1 cellular context compared by ENCODE assay signal in genomic region chr22:29268511-29269229, GRCh38.
A peak's percentile ranks its signal among the peaks of the same experiment; 100 is the strongest.
TF ChIP-seq lines count a peak whose summit lies in the region.

No MANE protein-coding gene starts in this region.

TF ChIP-seq in HepG2, 621 proteins besides CTCF, POLR2A, EP300 and RAD21 (continued from another document and continues in another):
- TF ChIP-seq REXO4 (CRISPR knock-in tag; IDR thresholded peaks at IDR 0.05; ENCODE audit: borderline replicate concordance) = peak; percentile 66; the same call in 1 of the 2 replicates
- TF ChIP-seq ZNF766 (CRISPR knock-in tag; IDR thresholded peaks at IDR 0.05; ENCODE audit: borderline replicate concordance) = peak; percentile 60; the same call in 1 of the 2 replicates
- no peak for TF ChIP-seq ZBTB20 (CRISPR knock-in tag; IDR thresholded peaks at IDR 0.05; ENCODE audit: borderline replicate concordance, low read depth)
- no peak for TF ChIP-seq KDM3A (CRISPR knock-in tag; IDR thresholded peaks at IDR 0.05; ENCODE audit: low read depth)
- TF ChIP-seq SOX6 (IDR thresholded peaks at IDR 0.05) = no peak
- no peak for TF ChIP-seq SOX6 (CRISPR knock-in tag; IDR thresholded peaks at IDR 0.05)
- no peak for TF ChIP-seq ZBTB7B (CRISPR knock-in tag; IDR thresholded peaks at IDR 0.05)
- no peak; the same call in 1 of the 2 replicates for TF ChIP-seq ZFP36L1 (CRISPR knock-in tag; IDR thresholded peaks at IDR 0.05)
- TF ChIP-seq RARG (CRISPR knock-in tag; IDR thresholded peaks at IDR 0.05; ENCODE audit: low read depth) = no peak
- TF ChIP-seq, protein P1, sequence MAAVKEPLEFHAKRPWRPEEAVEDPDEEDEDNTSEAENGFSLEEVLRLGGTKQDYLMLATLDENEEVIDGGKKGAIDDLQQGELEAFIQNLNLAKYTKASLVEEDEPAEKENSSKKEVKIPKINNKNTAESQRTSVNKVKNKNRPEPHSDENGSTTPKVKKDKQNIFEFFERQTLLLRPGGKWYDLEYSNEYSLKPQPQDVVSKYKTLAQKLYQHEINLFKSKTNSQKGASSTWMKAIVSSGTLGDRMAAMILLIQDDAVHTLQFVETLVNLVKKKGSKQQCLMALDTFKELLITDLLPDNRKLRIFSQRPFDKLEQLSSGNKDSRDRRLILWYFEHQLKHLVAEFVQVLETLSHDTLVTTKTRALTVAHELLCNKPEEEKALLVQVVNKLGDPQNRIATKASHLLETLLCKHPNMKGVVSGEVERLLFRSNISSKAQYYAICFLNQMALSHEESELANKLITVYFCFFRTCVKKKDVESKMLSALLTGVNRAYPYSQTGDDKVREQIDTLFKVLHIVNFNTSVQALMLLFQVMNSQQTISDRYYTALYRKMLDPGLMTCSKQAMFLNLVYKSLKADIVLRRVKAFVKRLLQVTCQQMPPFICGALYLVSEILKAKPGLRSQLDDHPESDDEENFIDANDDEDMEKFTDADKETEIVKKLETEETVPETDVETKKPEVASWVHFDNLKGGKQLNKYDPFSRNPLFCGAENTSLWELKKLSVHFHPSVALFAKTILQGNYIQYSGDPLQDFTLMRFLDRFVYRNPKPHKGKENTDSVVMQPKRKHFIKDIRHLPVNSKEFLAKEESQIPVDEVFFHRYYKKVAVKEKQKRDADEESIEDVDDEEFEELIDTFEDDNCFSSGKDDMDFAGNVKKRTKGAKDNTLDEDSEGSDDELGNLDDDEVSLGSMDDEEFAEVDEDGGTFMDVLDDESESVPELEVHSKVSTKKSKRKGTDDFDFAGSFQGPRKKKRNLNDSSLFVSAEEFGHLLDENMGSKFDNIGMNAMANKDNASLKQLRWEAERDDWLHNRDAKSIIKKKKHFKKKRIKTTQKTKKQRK (IDR thresholded peaks at IDR 0.05; ENCODE audit: low read length) = no peak
- no peak for TF ChIP-seq ZNF513 (CRISPR knock-in tag; conservative IDR thresholded peaks at IDR 0.05)
- TF ChIP-seq, protein P2, sequence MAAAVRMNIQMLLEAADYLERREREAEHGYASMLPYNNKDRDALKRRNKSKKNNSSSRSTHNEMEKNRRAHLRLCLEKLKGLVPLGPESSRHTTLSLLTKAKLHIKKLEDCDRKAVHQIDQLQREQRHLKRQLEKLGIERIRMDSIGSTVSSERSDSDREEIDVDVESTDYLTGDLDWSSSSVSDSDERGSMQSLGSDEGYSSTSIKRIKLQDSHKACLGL (CRISPR knock-in tag; IDR thresholded peaks at IDR 0.05) = peak; percentile 78; the same call in 1 of the 2 replicates
- no peak; the same call in 1 of the 2 replicates for TF ChIP-seq ZNF674 (CRISPR knock-in tag; IDR thresholded peaks at IDR 0.05; ENCODE audit: low read depth)
- TF ChIP-seq, protein P3, sequence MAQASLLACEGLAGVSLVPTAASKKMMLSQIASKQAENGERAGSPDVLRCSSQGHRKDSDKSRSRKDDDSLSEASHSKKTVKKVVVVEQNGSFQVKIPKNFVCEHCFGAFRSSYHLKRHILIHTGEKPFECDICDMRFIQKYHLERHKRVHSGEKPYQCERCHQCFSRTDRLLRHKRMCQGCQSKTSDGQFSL (CRISPR knock-in tag; IDR thresholded peaks at IDR 0.05) = no peak; the same call in 1 of the 2 replicates
- TF ChIP-seq IKZF4 (CRISPR knock-in tag; IDR thresholded peaks at IDR 0.05; ENCODE audit: borderline replicate concordance, low read depth, not compliant biosample characterization) = peak; percentile 81
- TF ChIP-seq ZFP82 (CRISPR knock-in tag; IDR thresholded peaks at IDR 0.05; ENCODE audit: borderline replicate concordance) = peak; percentile 9; the same call in 1 of the 2 replicates
- TF ChIP-seq PHF5A (CRISPR knock-in tag; IDR thresholded peaks at IDR 0.05; ENCODE audit: low read depth, unreplicated experiment) = no peak
- no peak for TF ChIP-seq SIN3B (IDR thresholded peaks at IDR 0.05; ENCODE audit: low read length)
- TF ChIP-seq ZNF546 (CRISPR knock-in tag; conservative IDR thresholded peaks at IDR 0.05) = peak; percentile 76; the same call in 1 of the 2 replicates
- no peak for TF ChIP-seq ZNF616 (CRISPR knock-in tag; IDR thresholded peaks at IDR 0.05; ENCODE audit: low read depth)
- TF ChIP-seq SMARCE1 (IDR thresholded peaks at IDR 0.05; ENCODE audit: borderline replicate concordance) = no peak
- TF ChIP-seq ZNF367 (CRISPR knock-in tag; IDR thresholded peaks at IDR 0.05; ENCODE audit: borderline replicate concordance) = no peak
- TF ChIP-seq ZNF253 (CRISPR knock-in tag; IDR thresholded peaks at IDR 0.05; ENCODE audit: borderline replicate concordance) = no peak; the same call in 1 of the 2 replicates
- no peak for TF ChIP-seq NR3C1 (CRISPR knock-in tag; IDR thresholded peaks at IDR 0.05)
- no peak for TF ChIP-seq DNMT3B (CRISPR knock-in tag; conservative IDR thresholded peaks at IDR 0.05)
- TF ChIP-seq, protein P4, sequence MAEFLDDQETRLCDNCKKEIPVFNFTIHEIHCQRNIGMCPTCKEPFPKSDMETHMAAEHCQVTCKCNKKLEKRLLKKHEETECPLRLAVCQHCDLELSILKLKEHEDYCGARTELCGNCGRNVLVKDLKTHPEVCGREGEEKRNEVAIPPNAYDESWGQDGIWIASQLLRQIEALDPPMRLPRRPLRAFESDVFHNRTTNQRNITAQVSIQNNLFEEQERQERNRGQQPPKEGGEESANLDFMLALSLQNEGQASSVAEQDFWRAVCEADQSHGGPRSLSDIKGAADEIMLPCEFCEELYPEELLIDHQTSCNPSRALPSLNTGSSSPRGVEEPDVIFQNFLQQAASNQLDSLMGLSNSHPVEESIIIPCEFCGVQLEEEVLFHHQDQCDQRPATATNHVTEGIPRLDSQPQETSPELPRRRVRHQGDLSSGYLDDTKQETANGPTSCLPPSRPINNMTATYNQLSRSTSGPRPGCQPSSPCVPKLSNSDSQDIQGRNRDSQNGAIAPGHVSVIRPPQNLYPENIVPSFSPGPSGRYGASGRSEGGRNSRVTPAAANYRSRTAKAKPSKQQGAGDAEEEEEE (CRISPR knock-in tag; IDR thresholded peaks at IDR 0.05; ENCODE audit: borderline replicate concordance) = no peak
- TF ChIP-seq GATA4 (IDR thresholded peaks at IDR 0.05; ENCODE audit: borderline replicate concordance, low read depth) = no peak
- TF ChIP-seq, protein P5, sequence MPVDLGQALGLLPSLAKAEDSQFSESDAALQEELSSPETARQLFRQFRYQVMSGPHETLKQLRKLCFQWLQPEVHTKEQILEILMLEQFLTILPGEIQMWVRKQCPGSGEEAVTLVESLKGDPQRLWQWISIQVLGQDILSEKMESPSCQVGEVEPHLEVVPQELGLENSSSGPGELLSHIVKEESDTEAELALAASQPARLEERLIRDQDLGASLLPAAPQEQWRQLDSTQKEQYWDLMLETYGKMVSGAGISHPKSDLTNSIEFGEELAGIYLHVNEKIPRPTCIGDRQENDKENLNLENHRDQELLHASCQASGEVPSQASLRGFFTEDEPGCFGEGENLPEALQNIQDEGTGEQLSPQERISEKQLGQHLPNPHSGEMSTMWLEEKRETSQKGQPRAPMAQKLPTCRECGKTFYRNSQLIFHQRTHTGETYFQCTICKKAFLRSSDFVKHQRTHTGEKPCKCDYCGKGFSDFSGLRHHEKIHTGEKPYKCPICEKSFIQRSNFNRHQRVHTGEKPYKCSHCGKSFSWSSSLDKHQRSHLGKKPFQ (CRISPR knock-in tag; IDR thresholded peaks at IDR 0.05; ENCODE audit: insufficient replicate concordance) = peak; percentile 64
- no peak for TF ChIP-seq MTF1 (CRISPR knock-in tag; IDR thresholded peaks at IDR 0.05)
- TF ChIP-seq ZMAT3 (CRISPR knock-in tag; conservative IDR thresholded peaks at IDR 0.05) = no peak
- TF ChIP-seq MAFG (CRISPR knock-in tag; IDR thresholded peaks at IDR 0.05) = no peak
- TF ChIP-seq ZMAT5 (CRISPR knock-in tag; IDR thresholded peaks at IDR 0.05; ENCODE audit: borderline replicate concordance, low read depth) = no peak
- no peak for TF ChIP-seq ZNF768 (CRISPR knock-in tag; IDR thresholded peaks at IDR 0.05)
- TF ChIP-seq PAWR (CRISPR knock-in tag; IDR thresholded peaks at IDR 0.05; ENCODE audit: borderline replicate concordance) = no peak
- peak; percentile 67; the same call in 1 of the 2 replicates for TF ChIP-seq ZNF841 (CRISPR knock-in tag; IDR thresholded peaks at IDR 0.05; ENCODE audit: borderline replicate concordance)
- TF ChIP-seq, protein P6, sequence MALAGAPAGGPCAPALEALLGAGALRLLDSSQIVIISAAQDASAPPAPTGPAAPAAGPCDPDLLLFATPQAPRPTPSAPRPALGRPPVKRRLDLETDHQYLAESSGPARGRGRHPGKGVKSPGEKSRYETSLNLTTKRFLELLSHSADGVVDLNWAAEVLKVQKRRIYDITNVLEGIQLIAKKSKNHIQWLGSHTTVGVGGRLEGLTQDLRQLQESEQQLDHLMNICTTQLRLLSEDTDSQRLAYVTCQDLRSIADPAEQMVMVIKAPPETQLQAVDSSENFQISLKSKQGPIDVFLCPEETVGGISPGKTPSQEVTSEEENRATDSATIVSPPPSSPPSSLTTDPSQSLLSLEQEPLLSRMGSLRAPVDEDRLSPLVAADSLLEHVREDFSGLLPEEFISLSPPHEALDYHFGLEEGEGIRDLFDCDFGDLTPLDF (CRISPR knock-in tag; IDR thresholded peaks at IDR 0.05) = no peak
- TF ChIP-seq SKIL (CRISPR knock-in tag; IDR thresholded peaks at IDR 0.05; ENCODE audit: borderline replicate concordance) = no peak
- no peak for TF ChIP-seq SCMH1 (CRISPR knock-in tag; IDR thresholded peaks at IDR 0.05; ENCODE audit: borderline replicate concordance)
- TF ChIP-seq ZNF142 (CRISPR knock-in tag; IDR thresholded peaks at IDR 0.05) = peak; percentile 60; the same call in 1 of the 2 replicates
- TF ChIP-seq, protein P7, sequence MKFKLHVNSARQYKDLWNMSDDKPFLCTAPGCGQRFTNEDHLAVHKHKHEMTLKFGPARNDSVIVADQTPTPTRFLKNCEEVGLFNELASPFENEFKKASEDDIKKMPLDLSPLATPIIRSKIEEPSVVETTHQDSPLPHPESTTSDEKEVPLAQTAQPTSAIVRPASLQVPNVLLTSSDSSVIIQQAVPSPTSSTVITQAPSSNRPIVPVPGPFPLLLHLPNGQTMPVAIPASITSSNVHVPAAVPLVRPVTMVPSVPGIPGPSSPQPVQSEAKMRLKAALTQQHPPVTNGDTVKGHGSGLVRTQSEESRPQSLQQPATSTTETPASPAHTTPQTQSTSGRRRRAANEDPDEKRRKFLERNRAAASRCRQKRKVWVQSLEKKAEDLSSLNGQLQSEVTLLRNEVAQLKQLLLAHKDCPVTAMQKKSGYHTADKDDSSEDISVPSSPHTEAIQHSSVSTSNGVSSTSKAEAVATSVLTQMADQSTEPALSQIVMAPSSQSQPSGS (CRISPR knock-in tag; IDR thresholded peaks at IDR 0.05) = no peak
